Comparison of ENCODE assay signal across 23 cellular contexts in genomic region chr11:75868990-75869389, GRCh38. TPM values are rescaled to one million over a fixed set of nuclear protein-coding genes. Genes with fewer than 3 reads are reported as not detected.
DNase-seq lines count a peak whose midpoint lies in the region; ATAC-seq and TF ChIP-seq lines count a peak whose summit lies in the region.
"Had no signal": no experiment of that assay in that cellular context is flagged by ENCODE, and none has a peak within 500 bp of the region (broad histone marks: within the 10 kb centered on the region; RNA-seq: fewer than 3 reads in every experiment).

No MANE protein-coding gene starts in this region.

- 43 to 56% methylated on average over 1 of the region's 1 CpG for WGBS in transverse colon (ENCODE audit: low coverage in 1 of 2), 2 donors

- TF ChIP-seq CTCF in transverse colon (IDR thresholded peaks at IDR 0.05), result no peak

- no peak for TF ChIP-seq EP300 in transverse colon (IDR thresholded peaks at IDR 0.05; ENCODE audit: low read depth)

- intact Hi-C loops in Right ventricle myocardium superior (cut with DNase I) (no loop called here), left cardiac atrium (cut with DNase I) (loop anchor here (5.0 kb wide), 3 partner anchors 52 to 322 kb away; partner anchors contain the start of gene UVRAG (in 1 of the 2)), transverse colon (cut with DNase I; ENCODE audit: low total_unique reads) (loop anchor here (5.0 to 10.0 kb wide), 2 partner anchors 67 to 444 kb away; no protein-coding TSS in a partner anchor)

- no peak for DNase-seq in Right ventricle myocardium superior
- DNase-seq in left cardiac atrium, result no peak
- DNase-seq in cerebellar nuclear complex (lab: John Stamatoyannopoulos, UW), result no peak
- DNase-seq in transverse colon, result no peak
- DNase-seq: activated CD4-positive, alpha-beta T cell treated with anti-CD3 and anti-CD28 coated beads, Interleukin-2, amount 10 ng/mL, durations not matched to agents 7 days and 5 days; activated CD8-positive, alpha-beta memory T cell treated with anti-CD3 and anti-CD28 coated beads, Interleukin-2, amount 50 U/mL, for 4 hours; activated naive CD8-positive, alpha-beta T cell treated with anti-CD3 and anti-CD28 coated beads, Interleukin-2, amount 10 ng/mL, durations not matched to agents 7 days and 5 days; foreskin melanocyte; GDM1; Kasumi-1; kidney glomerular epithelial cell; NCI-H1105; NCI-H524 treated with DMSO at 0.1 percent for 48 hours; nephron progenitor cell; stimulated activated CD4-positive, alpha-beta T cell treated with anti-CD3 and anti-CD28 coated beads, Interleukin-2, amount 100 ng/mL, for 48 hours; SW 1271 had no signal

- no peaks in the 10 kb centered on the region for H3K36me3 ChIP-seq in transverse colon
- H3K36me3 ChIP-seq: prostate gland had no signal

- ATAC-seq in Right ventricle myocardium superior (ENCODE audit: poor library complexity) (peak; percentile 24), left cardiac atrium (no peak), HG03108 (IDR thresholded peaks at IDR 0.05; ENCODE audit: unreplicated experiment) (no peak)

- in situ Hi-C loops in transverse colon (cut with MboI; ENCODE audit: low pct_ligation_motif_present in 1 of 4, low pct_unique_long_range_greater_than_20kb in 1 of 4, low sequenced_read_pairs in 3 of 4), result loop anchor here in 3 of 4 donors (5.0 to 10.0 kb wide), 2 partner anchors 62 to 64 kb away; no protein-coding TSS in a partner anchor

- H3K4me3 ChIP-seq in transverse colon, result no peak overlapping the region
- H3K4me3 ChIP-seq: BLaER1 treated with 17β-estradiol and CSF1 and Interleukin-3, amounts not matched to agents 10 nM and 100 nM; prostate gland; skin epidermis had no signal

- H3K27ac ChIP-seq in angular gyrus (ENCODE audit: low read depth, low read length) (peak overlapping the region; percentile 87), layer of hippocampus (ENCODE audit: low read depth, low read length) (peak overlapping the region; percentile 59), temporal lobe (ENCODE audit: low read depth, low read length) (peak overlapping the region; percentile 79), transverse colon (no peak overlapping the region)
- H3K27ac ChIP-seq: BLaER1 treated with 17β-estradiol and CSF1 and Interleukin-3, amounts not matched to agents 10 nM and 100 nM; prostate gland; skin epidermis had no signal

- H3K27me3 ChIP-seq in layer of hippocampus (ENCODE audit: control insufficient read depth, insufficient read depth, low read length), result no peaks in the 10 kb centered on the region
- no peaks in the 10 kb centered on the region for H3K27me3 ChIP-seq in transverse colon
- H3K27me3 ChIP-seq: BLaER1 treated with 17β-estradiol and CSF1 and Interleukin-3, amounts not matched to agents 10 nM and 100 nM had no signal

- TF ChIP-seq POLR2A in transverse colon (IDR thresholded peaks at IDR 0.05), result no peak

- peaks cover 0 to 17% (median 4%) of the 10 kb centered on the region in 4 donors for H3K4me1 ChIP-seq in transverse colon

- no peaks in the 10 kb centered on the region for H3K9me3 ChIP-seq in transverse colon
- H3K9me3 ChIP-seq: BLaER1 treated with 17β-estradiol and CSF1 and Interleukin-3, amounts not matched to agents 10 nM and 100 nM; prostate gland had no signal

RNA-seq across cellular contexts. Expression of gene UVRAG, which starts 54.0 kb away (rescaled TPM):
- total RNA-seq in Right ventricle myocardium superior (14.7 TPM), left cardiac atrium (10 to 100 TPM; 13.9 to 17.7 TPM), temporal lobe (27.0 TPM), transverse colon (10 to 100 TPM; 12.7 to 34.6 (median 19.3) TPM)

Comparison
In these comparisons a context has a peak if more than half of its experiments do, and no peak if none do; other contexts are left out.
1. H3K27ac ChIP-seq: peak in angular gyrus (single experiment), layer of hippocampus (single experiment) and temporal lobe (single experiment); none in transverse colon (0 of 4).